Comparison of ENCODE assay signal across 9 cellular contexts in the genomic region with DNA sequence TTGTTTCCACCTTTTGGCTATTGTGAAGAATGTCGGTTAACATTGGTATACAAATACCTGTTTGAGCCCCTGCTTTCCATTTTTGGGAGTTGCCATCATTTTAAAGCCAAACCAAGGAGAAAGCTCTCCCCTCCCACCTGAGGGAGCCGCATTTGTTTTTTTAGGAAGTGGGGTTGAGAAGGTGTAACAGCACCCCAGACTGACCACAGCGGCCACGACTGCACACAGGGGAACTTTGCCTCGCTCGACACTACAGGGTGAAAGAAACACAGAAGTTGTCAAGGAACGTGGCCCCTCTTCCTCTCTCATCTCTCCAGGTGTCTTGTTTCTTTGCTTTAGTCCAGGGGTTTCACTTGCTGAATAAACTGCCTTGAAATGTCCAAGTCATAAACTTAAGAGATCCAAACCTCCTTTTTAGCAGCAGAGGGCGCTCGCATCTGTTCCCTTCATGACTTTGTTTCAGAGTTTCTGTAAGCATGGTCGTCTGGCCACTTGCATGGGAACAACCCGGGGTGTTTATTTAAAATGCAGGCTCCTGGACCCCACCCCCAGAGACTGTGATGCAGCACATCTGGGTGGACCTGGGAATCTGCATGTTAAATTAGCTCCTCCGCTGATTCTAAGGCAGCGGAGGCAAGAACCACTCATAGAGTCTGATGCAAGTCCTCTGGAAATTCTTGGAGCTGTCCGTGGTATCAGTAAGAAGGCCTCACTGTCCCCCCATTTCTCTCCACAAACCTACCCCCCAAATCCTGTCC. TPM values are rescaled to one million over a fixed set of nuclear protein-coding genes. Genes with fewer than 3 reads are reported as not detected.
DNase-seq lines count a peak whose midpoint lies in the region; ATAC-seq and TF ChIP-seq lines count a peak whose summit lies in the region.
"Had no signal": no experiment of that assay in that cellular context is flagged by ENCODE, and none has a peak within 500 bp of the region (broad histone marks: within the 10 kb centered on the region; RNA-seq: fewer than 3 reads in every experiment).

No MANE protein-coding gene starts in this region.

- no peaks in the 10 kb centered on the region for H3F3A ChIP-seq in GM23248 (ENCODE audit: insufficient read depth)

- DNase-seq in AG09309 (ENCODE audit: low read depth): no peak
- peak; percentile 79 for DNase-seq in GM23248
- peak; percentile 27 for DNase-seq in NCI-H774 (lab: John Stamatoyannopoulos, UW)
- DNase-seq in activated T-cell treated with anti-CD3 and anti-CD28 coated beads for 24 hours (ENCODE audit: low read depth): peak; percentile 45
- DNase-seq in fibroblast of pulmonary artery (ENCODE audit: low read depth): peak; percentile 79

- WGBS in GM23248 (ENCODE audit: low coverage in 1 of 2, low lambda C conversion rate in 2 of 2, missing lambda C conversion rate in 2 of 2), 2 experiments: 17 to 20% methylated on average over 14 of the region's 14 CpGs

- H3K9me3 ChIP-seq in GM23248 (ENCODE audit: low read depth) (no peaks in the 10 kb centered on the region), parathyroid adenoma (ENCODE audit: control insufficient read depth, low read length) (no peaks in the 10 kb centered on the region)
- H3K9me3 ChIP-seq: ovary had no signal

- H3K27me3 ChIP-seq in GM23248 (replicated peaks; ENCODE audit: insufficient read depth) (no peaks in the 10 kb centered on the region), parathyroid adenoma (ENCODE audit: control insufficient read depth, insufficient read depth, low read length) (no peaks in the 10 kb centered on the region)
- H3K27me3 ChIP-seq: ovary had no signal

- H3K27ac ChIP-seq in GM23248 (no peak overlapping the region), parathyroid adenoma (no peak overlapping the region)
- H3K27ac ChIP-seq: ovary had no signal

- H2AFZ ChIP-seq in GM23248 (no peak overlapping the region), parathyroid adenoma (no peak overlapping the region)

- H3K36me3 ChIP-seq in GM23248 (ENCODE audit: low read depth) (no peaks in the 10 kb centered on the region), parathyroid adenoma (ENCODE audit: control insufficient read depth, insufficient read depth, low read length) (no peaks in the 10 kb centered on the region)
- H3K36me3 ChIP-seq: ovary had no signal

- no peak for ATAC-seq in GM21367 (IDR thresholded peaks at IDR 0.05; ENCODE audit: unreplicated experiment)
- ATAC-seq in HG03039 (IDR thresholded peaks at IDR 0.05; ENCODE audit: unreplicated experiment): no peak

- no peaks in the 10 kb centered on the region for H3K9me2 ChIP-seq in GM23248 (ENCODE audit: insufficient read depth)

- H3K79me2 ChIP-seq in GM23248 (ENCODE audit: insufficient read depth) (peaks cover 25% of the 10 kb centered on the region), parathyroid adenoma (peaks cover 25% of the 10 kb centered on the region)

- H3K9ac ChIP-seq in GM23248 (no peak overlapping the region), parathyroid adenoma (no peak overlapping the region)

- TF ChIP-seq CTCF in AG09309 (IDR thresholded peaks at IDR 0.05; ENCODE audit: control insufficient read depth, insufficient read depth, low read depth, low read length, missing control alignments) (peak; percentile 74), fibroblast of pulmonary artery (IDR thresholded peaks at IDR 0.05; ENCODE audit: low read length, missing control alignments) (peak; percentile 77), parathyroid adenoma (IDR thresholded peaks at IDR 0.05) (peak; percentile 52)

- peaks cover 9% of the 10 kb centered on the region for H3K4me1 ChIP-seq in GM23248 (ENCODE audit: insufficient read depth)
- H3K4me1 ChIP-seq in parathyroid adenoma: peaks cover 4% of the 10 kb centered on the region

- in situ Hi-C loops in GM23248 (cut with MboI): loop anchor here (10.0 kb wide), 1 partner anchor 250 kb away; no protein-coding TSS in a partner anchor

- no peaks in the 10 kb centered on the region for H4K20me1 ChIP-seq in GM23248 (ENCODE audit: insufficient read depth)

- no peak overlapping the region for H3K4me3 ChIP-seq in AG09309 (ENCODE audit: control insufficient read depth, low read depth, low read length)
- H3K4me3 ChIP-seq in GM23248: no peak overlapping the region
- no peak overlapping the region for H3K4me3 ChIP-seq in fibroblast of pulmonary artery (replicated peaks; ENCODE audit: low read depth, low read length)
- H3K4me3 ChIP-seq in parathyroid adenoma (ENCODE audit: low read depth, low read length): no peak overlapping the region
- H3K4me3 ChIP-seq: ovary had no signal

- H3K4me2 ChIP-seq in GM23248 (ENCODE audit: unreplicated experiment) (peak overlapping the region; percentile 65), parathyroid adenoma (ENCODE audit: low read length) (peak overlapping the region; percentile 9)

RNA-seq across cellular contexts. Expression of a gene that starts 2.1 kb away (rescaled TPM):
- total RNA-seq in GM23248 (2014; rRNA removed; shearing (Covaris generic)): 6.3 and 6.4 TPM in 2 replicates
- polyA plus RNA-seq in GM23248 (2016; fragmentation: Nextera tagmentation; extraction: Ambion mirVana): 5.0 and 5.1 TPM in 2 replicates
